Comparison of ENCODE assay signal across 8 cellular contexts in genomic region chr3:103624289-103624688, GRCh38.
"Had no signal": no experiment of that assay in that cellular context is flagged by ENCODE, and none has a peak within 500 bp of the region (broad histone marks: within the 10 kb centered on the region; RNA-seq: fewer than 3 reads in every experiment).

No MANE protein-coding gene starts in this region.

- H3K4me3 ChIP-seq: GM23248, HAP-1 had no signal

- H3K4me1 ChIP-seq: HAP-1 had no signal

- H3K36me3 ChIP-seq: HAP-1 had no signal

- H3K27ac ChIP-seq: GM23248, HL-60 had no signal

- ATAC-seq: HCT116, HepG2 had no signal

- H3K9me3 ChIP-seq: HAP-1 had no signal

- DNase-seq: GM23248, GOT3, H7, HFFc6 had no signal
